24 cellular contexts compared by ENCODE assay signal in the genomic region with DNA sequence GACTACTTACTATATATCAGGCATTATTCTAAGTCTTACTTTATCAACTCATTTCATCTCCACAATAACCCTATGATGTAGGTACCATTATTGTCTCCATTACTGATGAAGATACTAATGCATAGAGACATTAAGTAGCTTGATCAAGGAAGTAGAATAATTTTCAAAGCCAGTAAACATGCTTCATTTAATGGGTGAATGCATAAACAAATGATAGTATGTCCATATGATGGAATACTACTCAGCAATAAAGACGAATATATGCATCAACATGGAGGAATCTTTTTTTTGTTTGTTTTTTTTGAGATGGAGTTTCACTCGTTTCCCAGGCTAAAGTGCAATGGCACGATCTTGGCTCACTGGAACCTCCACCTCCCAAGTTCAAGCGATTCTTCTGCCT.
A peak's percentile ranks its signal among the peaks of the same experiment; 100 is the strongest.
DNase-seq lines count a peak whose midpoint lies in the region; ATAC-seq and TF ChIP-seq lines count a peak whose summit lies in the region.
"Had no signal": no experiment of that assay in that cellular context is flagged by ENCODE, and none has a peak within 500 bp of the region (broad histone marks: within the 10 kb centered on the region; RNA-seq: fewer than 3 reads in every experiment).

No MANE protein-coding gene starts in this region.

- H3K27ac ChIP-seq in SK-N-SH (ENCODE audit: low read depth in 2 of 2, low read length in 1 of 2) (no peak overlapping the region), MM.1S (ENCODE audit: low read length) (peak overlapping the region; percentile 96), brain microvascular endothelial cell (peak overlapping the region; percentile 80)
- H3K27ac ChIP-seq: 22Rv1, BLaER1 had no signal

- H3K4me2 ChIP-seq in SK-N-SH (no peak overlapping the region), MM.1S (ENCODE audit: low read depth, low read length) (peak overlapping the region; percentile 72)

- DNase-seq in SK-N-SH (no peak), MM.1S (no peak), brain microvascular endothelial cell (no peak), SK-N-DZ (ENCODE audit: low spot score) (no peak), T1000 (lab: John Stamatoyannopoulos, UW) (no peak), NCI-H2171 treated with DMSO at 0.1 percent for 48 hours (lab: John Stamatoyannopoulos, UW) (no peak)
- DNase-seq: ACHN; BE2C; C1 segment of cervical spinal cord; CD4-positive, alpha-beta memory T cell; CD4-positive, CD25-positive, alpha-beta regulatory T cell; CD8-positive, alpha-beta memory T cell; COR-L47; DMS 273 treated with DMSO at 0.1 percent for 48 hours; DMS153; DMS53; DMS79; DND-41; EL; GDM1 had no signal

- ATAC-seq in SK-N-SH treated with all-trans-retinoic acid at 6 μM for 48 hours, result no peak
- ATAC-seq: GM12878 had no signal

- TF ChIP-seq CTCF in SK-N-SH (IDR thresholded peaks at IDR 0.05) (no peak), MM.1S (IDR thresholded peaks at IDR 0.05; ENCODE audit: low read length) (no peak), brain microvascular endothelial cell (IDR thresholded peaks at IDR 0.05; ENCODE audit: low read depth, low read length, missing control alignments) (no peak)

- CTCF ChIA-PET in SK-N-SH (lab: Yijun Ruan, JAX), result interaction anchor here (1.0 to 1.6 kb wide), 3 partner anchors 16 to 123 kb away, joined by 3 to 4 read pairs (median 3); no protein-coding TSS in a partner anchor

- POLR2A ChIA-PET in SK-N-SH (lab: Yijun Ruan, JAX), result no interaction called here

- no peak for TF ChIP-seq RAD21 in SK-N-SH (IDR thresholded peaks at IDR 0.05; ENCODE audit: low read length)

- no peak overlapping the region for H2AFZ ChIP-seq in SK-N-SH (ENCODE audit: low read depth)
- H2AFZ ChIP-seq in MM.1S (ENCODE audit: low read length), result no peak overlapping the region

- H3F3A ChIP-seq in SK-N-SH (replicated peaks; ENCODE audit: insufficient read depth) (peaks cover 51% of the 10 kb centered on the region), MM.1S (ENCODE audit: insufficient read depth, low read length) (peaks cover 46% of the 10 kb centered on the region)

- peaks cover 0 to 56% of the 10 kb centered on the region in 2 experiments for H3K36me3 ChIP-seq in SK-N-SH (replicated peaks in 1 of 2; ENCODE audit: control insufficient read depth in 1 of 2, insufficient read depth in 2 of 2, low read length in 1 of 2)
- H3K36me3 ChIP-seq in MM.1S (replicated peaks; ENCODE audit: insufficient read depth, low read length), result no peaks in the 10 kb centered on the region
- no peaks in the 10 kb centered on the region for H3K36me3 ChIP-seq in brain microvascular endothelial cell (replicated peaks)
- H3K36me3 ChIP-seq: BE2C, BLaER1 had no signal

- H3K79me2 ChIP-seq in SK-N-SH (ENCODE audit: insufficient read depth) (peaks cover 86% of the 10 kb centered on the region), MM.1S (ENCODE audit: low read length) (peaks cover 17% of the 10 kb centered on the region)

- in situ Hi-C loops in brain microvascular endothelial cell (cut with HindIII; ENCODE audit: low pct_ligation_motif_present, low sequenced_read_pairs), result loop anchor here (25.0 kb wide), 1 partner anchor 128 kb away; no protein-coding TSS in a partner anchor

- no peak for TF ChIP-seq EP300 in SK-N-SH (IDR thresholded peaks at IDR 0.05; ENCODE audit: borderline replicate concordance in 1 of 2, low read depth in 1 of 2, low read length in 1 of 2)

- H3K9ac ChIP-seq in SK-N-SH, result no peak overlapping the region
- H3K9ac ChIP-seq in MM.1S (ENCODE audit: low read length), result peak overlapping the region; percentile 82; the same call in 1 of the 2 replicates
- H3K9ac ChIP-seq: BLaER1 had no signal

- H3K4me1 ChIP-seq in SK-N-SH (ENCODE audit: control insufficient read depth in 1 of 2, insufficient read depth in 2 of 2, low read depth in 1 of 2, low read length in 1 of 2) (peaks cover 0 to 14% of the 10 kb centered on the region in 2 experiments; a peak in 1 of 4 replicates), MM.1S (ENCODE audit: low read length) (peaks cover 14% of the 10 kb centered on the region)
- H3K4me1 ChIP-seq: BE2C had no signal

- H3K4me3 ChIP-seq in SK-N-SH (ENCODE audit: low read depth in 2 of 2, low read length in 1 of 2) (no peak overlapping the region), MM.1S (ENCODE audit: low read length) (no peak overlapping the region), brain microvascular endothelial cell (ENCODE audit: low read depth, low read length) (no peak overlapping the region)
- H3K4me3 ChIP-seq: BLaER1, GM12878 had no signal

- peaks cover 19% of the 10 kb centered on the region; the same call in 1 of the 2 replicates for H4K20me1 ChIP-seq in SK-N-SH (ENCODE audit: insufficient read depth)
- no peaks in the 10 kb centered on the region for H4K20me1 ChIP-seq in MM.1S (ENCODE audit: insufficient read depth, low read length)
- H4K20me1 ChIP-seq: BLaER1 had no signal

- H3K27me3 ChIP-seq in SK-N-SH (ENCODE audit: insufficient read depth), result no peaks in the 10 kb centered on the region
- no peaks in the 10 kb centered on the region for H3K27me3 ChIP-seq in MM.1S (replicated peaks; ENCODE audit: insufficient read depth, low read length)
- no peaks in the 10 kb centered on the region for H3K27me3 ChIP-seq in brain microvascular endothelial cell (replicated peaks)
- H3K27me3 ChIP-seq: BE2C, BLaER1 had no signal

- 0 out of 2 replicates have a peak, but pooled peaks cover 4% of the 10 kb centered on the region for H3K9me3 ChIP-seq in SK-N-SH
- H3K9me3 ChIP-seq in MM.1S (replicated peaks; ENCODE audit: insufficient read depth, low read length), result no peaks in the 10 kb centered on the region
- H3K9me3 ChIP-seq: BE2C, BLaER1 had no signal

- WGBS in SK-N-SH (ENCODE audit: low lambda C conversion rate), result 89% methylated on average over 4 of the region's 4 CpGs

- H3K9me2 ChIP-seq in SK-N-SH, result no peaks in the 10 kb centered on the region
- H3K9me2 ChIP-seq in MM.1S (replicated peaks; ENCODE audit: insufficient read depth, low read length), result no peaks in the 10 kb centered on the region

TF ChIP-seq in SK-N-SH treated with all-trans-retinoic acid at 6 μM for 48 hours, 23 proteins besides CTCF, POLR2A, EP300 and RAD21:
- TF ChIP-seq, protein P1, sequence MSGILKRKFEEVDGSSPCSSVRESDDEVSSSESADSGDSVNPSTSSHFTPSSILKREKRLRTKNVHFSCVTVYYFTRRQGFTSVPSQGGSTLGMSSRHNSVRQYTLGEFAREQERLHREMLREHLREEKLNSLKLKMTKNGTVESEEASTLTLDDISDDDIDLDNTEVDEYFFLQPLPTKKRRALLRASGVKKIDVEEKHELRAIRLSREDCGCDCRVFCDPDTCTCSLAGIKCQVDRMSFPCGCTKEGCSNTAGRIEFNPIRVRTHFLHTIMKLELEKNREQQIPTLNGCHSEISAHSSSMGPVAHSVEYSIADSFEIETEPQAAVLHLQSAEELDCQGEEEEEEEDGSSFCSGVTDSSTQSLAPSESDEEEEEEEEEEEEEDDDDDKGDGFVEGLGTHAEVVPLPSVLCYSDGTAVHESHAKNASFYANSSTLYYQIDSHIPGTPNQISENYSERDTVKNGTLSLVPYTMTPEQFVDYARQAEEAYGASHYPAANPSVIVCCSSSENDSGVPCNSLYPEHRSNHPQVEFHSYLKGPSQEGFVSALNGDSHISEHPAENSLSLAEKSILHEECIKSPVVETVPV (CRISPR knock-in tag; IDR thresholded peaks at IDR 0.05), result no peak
- TF ChIP-seq RARB (CRISPR knock-in tag; IDR thresholded peaks at IDR 0.05) (no peak), CSDC2 (CRISPR knock-in tag; IDR thresholded peaks at IDR 0.05) (no peak), ZNF8 (CRISPR knock-in tag; IDR thresholded peaks at IDR 0.05) (peak; percentile 95)

TF ChIP-seq in SK-N-SH, 30 proteins besides CTCF, POLR2A, EP300 and RAD21 (continues in another document):
- TF ChIP-seq GABPA (IDR thresholded peaks at IDR 0.05; ENCODE audit: low read depth) (no peak), SIN3A (IDR thresholded peaks at IDR 0.05; ENCODE audit: borderline replicate concordance, low read depth, low read length) (no peak), JUND (IDR thresholded peaks at IDR 0.05) (no peak), TAF1 (IDR thresholded peaks at IDR 0.05; ENCODE audit: borderline replicate concordance, low read depth, low read length) (no peak), FOSL2 (IDR thresholded peaks at IDR 0.05; ENCODE audit: borderline replicate concordance, low read depth) (no peak), SMC3 (IDR thresholded peaks at IDR 0.05; ENCODE audit: low read depth, low read length) (no peak), POLR2AphosphoS5 (IDR thresholded peaks at IDR 0.05; ENCODE audit: low read depth, low read length) (no peak), RXRA (IDR thresholded peaks at IDR 0.05; ENCODE audit: borderline replicate concordance, low read depth) (no peak), MXI1 (IDR thresholded peaks at IDR 0.05; ENCODE audit: low read depth, low read length) (no peak), EZH2phosphoT487 (IDR thresholded peaks at IDR 0.05; ENCODE audit: borderline replicate concordance, low read depth) (no peak), RFX5 (IDR thresholded peaks at IDR 0.05; ENCODE audit: low read length) (no peak), TEAD4 (IDR thresholded peaks at IDR 0.05; ENCODE audit: borderline replicate concordance, insufficient read depth) (no peak)
- TF ChIP-seq, protein P2, sequence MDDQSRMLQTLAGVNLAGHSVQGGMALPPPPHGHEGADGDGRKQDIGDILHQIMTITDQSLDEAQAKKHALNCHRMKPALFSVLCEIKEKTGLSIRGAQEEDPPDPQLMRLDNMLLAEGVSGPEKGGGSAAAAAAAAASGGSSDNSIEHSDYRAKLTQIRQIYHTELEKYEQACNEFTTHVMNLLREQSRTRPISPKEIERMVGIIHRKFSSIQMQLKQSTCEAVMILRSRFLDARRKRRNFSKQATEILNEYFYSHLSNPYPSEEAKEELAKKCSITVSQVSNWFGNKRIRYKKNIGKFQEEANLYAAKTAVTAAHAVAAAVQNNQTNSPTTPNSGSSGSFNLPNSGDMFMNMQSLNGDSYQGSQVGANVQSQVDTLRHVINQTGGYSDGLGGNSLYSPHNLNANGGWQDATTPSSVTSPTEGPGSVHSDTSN (IDR thresholded peaks at IDR 0.05), result no peak

Comparison
In these comparisons a context has a peak if more than half of its experiments do, and no peak if none do; other contexts are left out.
1. H3K27ac ChIP-seq: peak in MM.1S (single experiment) and brain microvascular endothelial cell (single experiment); none in SK-N-SH (0 of 2).